19 cellular contexts compared by ENCODE assay signal in genomic region chr19:1421958-1422305, GRCh38. TPM values are rescaled to one million over a fixed set of nuclear protein-coding genes. Genes with fewer than 3 reads are reported as not detected.
DNase-seq lines count a peak whose midpoint lies in the region; ATAC-seq and TF ChIP-seq lines count a peak whose summit lies in the region.
"Had no signal": no experiment of that assay in that cellular context is flagged by ENCODE, and none has a peak within 500 bp of the region (broad histone marks: within the 10 kb centered on the region; RNA-seq: fewer than 3 reads in every experiment).

No MANE protein-coding gene starts in this region.

- peak; percentile 20 for ATAC-seq in stimulated activated naive CD8-positive, alpha-beta T cell treated with anti-CD3 and anti-CD28 coated beads, Interleukin-15, amount 100 ng/mL, for 72 hours
- no peak for ATAC-seq in upper lobe of right lung
- ATAC-seq in activated T-cell treated with anti-CD3 and anti-CD28 coated beads, Interleukin-2, amount 50 U/mL, for 72 hours (replicated peaks in 1 of 2), result no peak

- H3K27me3 ChIP-seq in NT2/D1 (ENCODE audit: insufficient read depth, insufficient read length) (no peaks in the 10 kb centered on the region), upper lobe of right lung (no peaks in the 10 kb centered on the region)

- H3K36me3 Mint-ChIP-seq in chondrocyte (ENCODE audit: low read depth) (peaks cover 17% of the 10 kb centered on the region), nephron progenitor cell (ENCODE audit: low read depth) (peaks cover 35% of the 10 kb centered on the region)
- peaks cover 10 to 32% of the 10 kb centered on the region in 2 donors for H3K36me3 Mint-ChIP-seq in activated T-cell treated with anti-CD3 and anti-CD28 coated beads, Interleukin-2, amount 50 U/mL, for 72 hours (ENCODE audit: insufficient read depth in 2 of 2)

- peak overlapping the region; percentile 52 for H3K9ac ChIP-seq in NT2/D1 (ENCODE audit: insufficient read length, low read depth)
- H3K9ac ChIP-seq: SK-N-SH had no signal

- H3K9me3 Mint-ChIP-seq in chondrocyte (ENCODE audit: low read depth), result no peaks in the 10 kb centered on the region
- H3K9me3 Mint-ChIP-seq in nephron progenitor cell, result no peaks in the 10 kb centered on the region
- H3K9me3 Mint-ChIP-seq in stimulated activated naive CD8-positive, alpha-beta T cell treated with anti-CD3 and anti-CD28 coated beads, Interleukin-15, amount 100 ng/mL, for 72 hours, result no peaks in the 10 kb centered on the region
- H3K9me3 Mint-ChIP-seq in activated T-cell treated with anti-CD3 and anti-CD28 coated beads, Interleukin-2, amount 50 U/mL, for 72 hours, result no peaks in the 10 kb centered on the region
- H3K9me3 Mint-ChIP-seq: CD8-positive, alpha-beta memory T cell; HFFc6 had no signal

- H3K4me3 Mint-ChIP-seq in chondrocyte (ENCODE audit: unreplicated experiment) (no peak overlapping the region), nephron progenitor cell (peak overlapping the region; percentile 60)
- no peak overlapping the region for H3K4me3 Mint-ChIP-seq in stimulated activated naive CD8-positive, alpha-beta T cell treated with anti-CD3 and anti-CD28 coated beads, Interleukin-15, amount 100 ng/mL, for 72 hours
- H3K4me3 Mint-ChIP-seq in activated T-cell treated with anti-CD3 and anti-CD28 coated beads, Interleukin-2, amount 50 U/mL, for 72 hours, result no peak overlapping the region
- H3K4me3 Mint-ChIP-seq: HFFc6 had no signal

- H3K4me3 ChIP-seq in NT2/D1 (ENCODE audit: insufficient read length, low read depth), result no peak overlapping the region
- no peak overlapping the region for H3K4me3 ChIP-seq in upper lobe of right lung

- TF ChIP-seq CTCF in chondrocyte (IDR thresholded peaks at IDR 0.05), result no peak
- no peak for TF ChIP-seq CTCF in nephron progenitor cell (IDR thresholded peaks at IDR 0.05)
- no peak for TF ChIP-seq CTCF in upper lobe of right lung (IDR thresholded peaks at IDR 0.05)

- H3K9me3 ChIP-seq in NT2/D1 (ENCODE audit: insufficient read depth, low read length), result no peaks in the 10 kb centered on the region
- H3K9me3 ChIP-seq in upper lobe of right lung, result no peaks in the 10 kb centered on the region
- H3K9me3 ChIP-seq: SK-N-SH had no signal

- H3K27ac ChIP-seq in upper lobe of right lung, result no peak overlapping the region

- peaks cover 95% of the 10 kb centered on the region for H3K36me3 ChIP-seq in NT2/D1 (ENCODE audit: insufficient read depth, insufficient read length, low read length)
- H3K36me3 ChIP-seq in upper lobe of right lung, result peaks cover 85% of the 10 kb centered on the region

- DNase-seq in NT2/D1 (ENCODE audit: low read depth, low spot score) (no peak), chondrocyte (ENCODE audit: low spot score) (peak; percentile 79), nephron progenitor cell (no peak), upper lobe of right lung (no peak)
- DNase-seq in stimulated activated naive CD8-positive, alpha-beta T cell treated with anti-CD3 and anti-CD28 coated beads, Interleukin-15, amount 100 ng/mL, for 72 hours, result no peak
- no peak for DNase-seq in activated CD4-positive, alpha-beta T cell treated with anti-CD3 and anti-CD28 coated beads for 1 hour
- no peak for DNase-seq in activated T-cell treated with anti-CD3 and anti-CD28 coated beads, Interleukin-2, amount 50 U/mL, for 72 hours
- DNase-seq: C1 segment of cervical spinal cord; CD8-positive, alpha-beta memory T cell; HFFc6; NCI-H1048; NCI-H1436; NCI-H2029; NCI-H2171; NCI-H446; NCI-H748 treated with DMSO at 0.1 percent for 48 hours; NK-92 treated with Interleukin-12 subunit alpha and Interleukin-12 subunit beta, amount 100 ng/mL, for 24 hours; SHP77; SK-N-SH had no signal

- H3K27me3 Mint-ChIP-seq in chondrocyte (ENCODE audit: low read depth) (no peaks in the 10 kb centered on the region), nephron progenitor cell (ENCODE audit: low read depth, poor library complexity) (no peaks in the 10 kb centered on the region)
- no peaks in the 10 kb centered on the region for H3K27me3 Mint-ChIP-seq in stimulated activated naive CD8-positive, alpha-beta T cell treated with anti-CD3 and anti-CD28 coated beads, Interleukin-15, amount 100 ng/mL, for 72 hours
- H3K27me3 Mint-ChIP-seq in activated T-cell treated with anti-CD3 and anti-CD28 coated beads, Interleukin-2, amount 50 U/mL, for 72 hours (ENCODE audit: low read depth), result no peaks in the 10 kb centered on the region

- peaks cover 11% of the 10 kb centered on the region for H3K4me1 Mint-ChIP-seq in chondrocyte (ENCODE audit: low read depth)
- H3K4me1 Mint-ChIP-seq in nephron progenitor cell, result peaks cover 85% of the 10 kb centered on the region
- H3K4me1 Mint-ChIP-seq in stimulated activated naive CD8-positive, alpha-beta T cell treated with anti-CD3 and anti-CD28 coated beads, Interleukin-15, amount 100 ng/mL, for 72 hours, result peaks cover 14% of the 10 kb centered on the region
- H3K4me1 Mint-ChIP-seq in activated T-cell treated with anti-CD3 and anti-CD28 coated beads, Interleukin-2, amount 50 U/mL, for 72 hours (ENCODE audit: low read depth), result peaks cover 8% of the 10 kb centered on the region

- intact Hi-C loops in upper lobe of right lung (cut with DNase I), result no loop called here

- H3K27ac Mint-ChIP-seq in chondrocyte (ENCODE audit: unreplicated experiment) (no peak overlapping the region), nephron progenitor cell (peak overlapping the region; percentile 97)
- no peak overlapping the region for H3K27ac Mint-ChIP-seq in stimulated activated naive CD8-positive, alpha-beta T cell treated with anti-CD3 and anti-CD28 coated beads, Interleukin-15, amount 100 ng/mL, for 72 hours
- no peak overlapping the region for H3K27ac Mint-ChIP-seq in activated T-cell treated with anti-CD3 and anti-CD28 coated beads, Interleukin-2, amount 50 U/mL, for 72 hours
- H3K27ac Mint-ChIP-seq: CD8-positive, alpha-beta memory T cell; HFFc6 had no signal

- H3K4me1 ChIP-seq in NT2/D1 (ENCODE audit: insufficient read depth, insufficient read length) (peaks cover 38% of the 10 kb centered on the region), upper lobe of right lung (peaks cover 13% of the 10 kb centered on the region)

RNA-seq across cellular contexts. Expression of gene DAZAP1, which starts 14.5 kb away (rescaled TPM):
- total RNA-seq in chondrocyte, result 81.1 to 88.0 TPM (median 82.5 TPM) in 3 replicates
- 98.7 TPM for total RNA-seq in upper lobe of right lung
- 100 to 1,000 TPM; 219 to 252 TPM for total RNA-seq in activated T-cell treated with anti-CD3 and anti-CD28 coated beads, Interleukin-2, amount 50 U/mL, for 72 hours

RNA-seq across cellular contexts. Expression of gene RPS15, which starts 16.3 kb away (rescaled TPM):
- total RNA-seq in chondrocyte (614 to 734 TPM (median 636 TPM) in 3 replicates), upper lobe of right lung (841 TPM)
- 1,000 to 10,000 TPM; 1,293 to 1,490 TPM for total RNA-seq in activated T-cell treated with anti-CD3 and anti-CD28 coated beads, Interleukin-2, amount 50 U/mL, for 72 hours

RNA-seq across cellular contexts. Expression of gene GAMT, which starts 20.6 kb away (rescaled TPM):
- total RNA-seq in chondrocyte, result 30.1 to 34.3 TPM (median 32.5 TPM) in 3 replicates
- 7.1 TPM for total RNA-seq in upper lobe of right lung
- total RNA-seq in activated T-cell treated with anti-CD3 and anti-CD28 coated beads, Interleukin-2, amount 50 U/mL, for 72 hours, result 10 to 100 TPM; 13.6 to 17.7 TPM

RNA-seq across cellular contexts. Expression of gene APC2, which starts 28.0 kb away (rescaled TPM):
- total RNA-seq in chondrocyte (1.4 to 3.9 TPM (median 3.9 TPM) in 3 replicates), upper lobe of right lung (0.20 TPM)
- total RNA-seq in activated T-cell treated with anti-CD3 and anti-CD28 coated beads, Interleukin-2, amount 50 U/mL, for 72 hours, result under 1 TPM; 0.02 to 0.14 TPM

RNA-seq across cellular contexts. Expression of gene NDUFS7, which starts 38.2 kb away (rescaled TPM):
- total RNA-seq in chondrocyte, result 57.3 to 66.1 TPM (median 57.8 TPM) in 3 replicates
- 78.2 TPM for total RNA-seq in upper lobe of right lung
- total RNA-seq in activated T-cell treated with anti-CD3 and anti-CD28 coated beads, Interleukin-2, amount 50 U/mL, for 72 hours, result 100 to 1,000 TPM in 1 of 2 donors, 10 to 100 TPM in 1; 96.5 to 107 TPM
